Comparison of ENCODE assay signal across 8 cellular contexts in genomic region chr1:153404768-153405167, GRCh38. TPM values are rescaled to one million over a fixed set of nuclear protein-coding genes. Genes with fewer than 3 reads are reported as not detected.
DNase-seq lines count a peak whose midpoint lies in the region; ATAC-seq and TF ChIP-seq lines count a peak whose summit lies in the region.

No MANE protein-coding gene starts in this region.

- H3K27ac ChIP-seq in endodermal cell (ENCODE audit: low read depth, low read length) (no peak overlapping the region), osteoblast (ENCODE audit: low read depth, low read length) (no peak overlapping the region)

- peak; percentile 52 to 70 for TF ChIP-seq CTCF in Caco-2 (IDR thresholded peaks at IDR 0.05; ENCODE audit: insufficient read depth in 1 of 2, low read depth in 1 of 2, low read length in 1 of 2, severe bottlenecking in 1 of 2, unreplicated experiment in 1 of 2)
- TF ChIP-seq CTCF in LNCaP clone FGC (IDR thresholded peaks at IDR 0.05; ENCODE audit: control insufficient read depth, extremely low read depth, insufficient read depth) = peak; percentile 56
- peak; percentile 77 for TF ChIP-seq CTCF in endodermal cell (conservative IDR thresholded peaks at IDR 0.05)
- TF ChIP-seq CTCF in osteoblast (IDR thresholded peaks at IDR 0.05; ENCODE audit: extremely low read depth, low read depth, low read length) = peak; percentile 44

- POLR2A ChIA-PET in Caco-2 (lab: Charles Lee) = no interaction called here

- H3K36me3 ChIP-seq in Caco-2 (ENCODE audit: control insufficient read depth, insufficient read depth, low read length) = no peaks in the 10 kb centered on the region
- no peaks in the 10 kb centered on the region for H3K36me3 ChIP-seq in endodermal cell (ENCODE audit: control insufficient read depth, insufficient read depth, low read length)
- H3K36me3 ChIP-seq in osteoblast (ENCODE audit: insufficient read depth, low read length) = no peaks in the 10 kb centered on the region

- H2AFZ ChIP-seq in osteoblast (ENCODE audit: low read length) = no peak overlapping the region

- H3K27me3 Mint-ChIP-seq in Caco-2 (ENCODE audit: insufficient read depth, unreplicated experiment) = peaks cover 34% of the 10 kb centered on the region
- peaks cover 34% of the 10 kb centered on the region for H3K27me3 Mint-ChIP-seq in endodermal cell (ENCODE audit: insufficient read depth)

- no peak overlapping the region for H3K4me3 ChIP-seq in Caco-2 (ENCODE audit: low read depth, low read length)
- no peak overlapping the region for H3K4me3 ChIP-seq in LNCaP clone FGC (ENCODE audit: low read depth, low read length)
- H3K4me3 ChIP-seq in endodermal cell (ENCODE audit: low read length) = no peak overlapping the region
- H3K4me3 ChIP-seq in osteoblast (ENCODE audit: insufficient read depth, low read length) = no peak overlapping the region

- H3K27me3 ChIP-seq in Caco-2 (replicated peaks; ENCODE audit: control insufficient read depth, insufficient read depth, low read length) = no peaks in the 10 kb centered on the region; the same call in 1 of the 2 replicates
- no peaks in the 10 kb centered on the region for H3K27me3 ChIP-seq in endodermal cell (ENCODE audit: control insufficient read depth, insufficient read depth, low read length, poor library complexity, severe bottlenecking)
- H3K27me3 ChIP-seq in osteoblast (ENCODE audit: insufficient read depth, low read length) = no peaks in the 10 kb centered on the region

- CTCF ChIA-PET in Caco-2 (lab: Charles Lee) = no interaction called here

- intact Hi-C loops in Caco-2 (cut with micrococcal nuclease; ENCODE audit: unreplicated experiment) = loop anchor here (1.0 kb wide), 1 partner anchor 52 kb away; no protein-coding TSS in a partner anchor

- WGBS in endodermal cell (ENCODE audit: insufficient coverage in 1 of 2, insufficient read length in 1 of 2), 2 experiments = 61 to 64% methylated on average over 14 to 15 of the region's 15 CpGs

- no peaks in the 10 kb centered on the region for H4K20me1 ChIP-seq in osteoblast (ENCODE audit: insufficient read depth, low read length)

- H3K4me2 ChIP-seq in osteoblast (ENCODE audit: insufficient read depth, low read length) = no peak overlapping the region

- H3K27ac Mint-ChIP-seq in Caco-2 (ENCODE audit: unreplicated experiment) (no peak overlapping the region), endodermal cell (no peak overlapping the region)

- no peaks in the 10 kb centered on the region for H3K79me2 ChIP-seq in osteoblast (ENCODE audit: insufficient read depth, low read length)

- ATAC-seq in HG02870 (IDR thresholded peaks at IDR 0.05; ENCODE audit: unreplicated experiment) = no peak

- H3K4me1 Mint-ChIP-seq in Caco-2 (ENCODE audit: low read depth, unreplicated experiment) (no peaks in the 10 kb centered on the region), endodermal cell (no peaks in the 10 kb centered on the region)

- H3K9me3 Mint-ChIP-seq in Caco-2 (ENCODE audit: unreplicated experiment) (no peaks in the 10 kb centered on the region), endodermal cell (peaks cover 3% of the 10 kb centered on the region)

- no peak overlapping the region for H3K9ac ChIP-seq in endodermal cell (ENCODE audit: extremely low read depth, low read length, poor library complexity, severe bottlenecking)

- H3K9me3 ChIP-seq in Caco-2 = no peaks in the 10 kb centered on the region
- no peaks in the 10 kb centered on the region for H3K9me3 ChIP-seq in endodermal cell (ENCODE audit: control insufficient read depth, low read length)
- no peaks in the 10 kb centered on the region for H3K9me3 ChIP-seq in osteoblast (ENCODE audit: low read depth, low read length)

- H3K4me1 ChIP-seq in Caco-2 (no peaks in the 10 kb centered on the region), endodermal cell (ENCODE audit: control insufficient read depth, insufficient read depth, low read length) (no peaks in the 10 kb centered on the region), osteoblast (ENCODE audit: insufficient read depth, low read length) (no peaks in the 10 kb centered on the region)

- no TSS peak for BruUV-seq in Caco-2 (replicated peaks; lab: Mats Ljungman, UMichigan)

- DNase-seq in Caco-2 (peak; percentile 56 to 69), LNCaP clone FGC (ENCODE audit: low read depth) (no peak), endodermal cell (peak; percentile 88), osteoblast (ENCODE audit: insufficient read length, low spot score, missing footprints) (no peak), hippocampal formation (lab: John Stamatoyannopoulos, UW) (no peak), foreskin melanocyte (no peak)
- DNase-seq in activated CD4-positive, alpha-beta T cell treated with anti-CD3 and anti-CD28 coated beads, Interleukin-2, amount 50 U/mL, for 1 hour = peak; percentile 56

- H3K4me3 Mint-ChIP-seq in Caco-2 (ENCODE audit: unreplicated experiment) (no peak overlapping the region), endodermal cell (no peak overlapping the region)

- H3K36me3 Mint-ChIP-seq in Caco-2 (ENCODE audit: insufficient read depth, unreplicated experiment) = no peaks in the 10 kb centered on the region
- no peaks in the 10 kb centered on the region for H3K36me3 Mint-ChIP-seq in endodermal cell (ENCODE audit: low read depth)

RNA-seq across cellular contexts. Expression of gene S100A7A, which starts 11.6 kb away (rescaled TPM):
- not detected in 2 replicates for total RNA-seq in Caco-2 (2022)
- total RNA-seq in endodermal cell = not detected
- polyA plus RNA-seq in endodermal cell (2013, experiment 1 of 2) = not detected
- not detected for polyA plus RNA-seq in endodermal cell (2013, experiment 2 of 2)
- not detected in 2 replicates for total RNA-seq in osteoblast

RNA-seq across cellular contexts. Expression of gene S100A8, which starts 13.9 kb away (rescaled TPM):
- total RNA-seq in Caco-2 (2022) (not detected in 2 replicates), endodermal cell (not detected), osteoblast (not detected in 2 replicates)
- not detected for polyA plus RNA-seq in endodermal cell (2013, experiment 1 of 2)
- polyA plus RNA-seq in endodermal cell (2013, experiment 2 of 2) = not detected

RNA-seq across cellular contexts. Expression of gene S100A12, which starts 29.3 kb away (rescaled TPM):
- total RNA-seq in Caco-2 (2022) (not detected in 2 replicates), endodermal cell (not detected), osteoblast (not detected in 2 replicates)
- polyA plus RNA-seq in endodermal cell (2013, experiment 1 of 2) = not detected
- not detected for polyA plus RNA-seq in endodermal cell (2013, experiment 2 of 2)

RNA-seq across cellular contexts. Expression of gene S100A9, which starts 47.1 kb away (rescaled TPM):
- 0.63 TPM in 1 of 2 replicates, not detected in the other for total RNA-seq in Caco-2 (2022)
- not detected for total RNA-seq in endodermal cell
- polyA plus RNA-seq in endodermal cell (2013, experiment 1 of 2) = not detected
- polyA plus RNA-seq in endodermal cell (2013, experiment 2 of 2) = not detected
- 0.36 and 0.59 TPM in 2 replicates for total RNA-seq in osteoblast

RNA-seq across cellular contexts. Expression of gene S100A7, which starts 55.7 kb away (rescaled TPM):
- total RNA-seq in Caco-2 (2022) (not detected in 2 replicates), endodermal cell (not detected), osteoblast (not detected in 2 replicates)
- polyA plus RNA-seq in endodermal cell (2013, experiment 1 of 2) = not detected
- not detected for polyA plus RNA-seq in endodermal cell (2013, experiment 2 of 2)

Comparison
In these comparisons a context has a peak if more than half of its experiments do, and no peak if none do; other contexts are left out.
1. DNase-seq: peak in Caco-2 (2 of 2), activated CD4-positive, alpha-beta T cell treated with anti-CD3 and anti-CD28 coated beads, Interleukin-2, amount 50 U/mL, for 1 hour (single experiment) and endodermal cell (single experiment); none in LNCaP clone FGC (single experiment), osteoblast (single experiment), hippocampal formation (0 of 2) and foreskin melanocyte (single experiment).
2. Peak in every context shown above with its lines, with median percentiles within 50 percentile points of each other: CTCF ChIP-seq.